9 cellular contexts compared by ENCODE assay signal in the genomic region with DNA sequence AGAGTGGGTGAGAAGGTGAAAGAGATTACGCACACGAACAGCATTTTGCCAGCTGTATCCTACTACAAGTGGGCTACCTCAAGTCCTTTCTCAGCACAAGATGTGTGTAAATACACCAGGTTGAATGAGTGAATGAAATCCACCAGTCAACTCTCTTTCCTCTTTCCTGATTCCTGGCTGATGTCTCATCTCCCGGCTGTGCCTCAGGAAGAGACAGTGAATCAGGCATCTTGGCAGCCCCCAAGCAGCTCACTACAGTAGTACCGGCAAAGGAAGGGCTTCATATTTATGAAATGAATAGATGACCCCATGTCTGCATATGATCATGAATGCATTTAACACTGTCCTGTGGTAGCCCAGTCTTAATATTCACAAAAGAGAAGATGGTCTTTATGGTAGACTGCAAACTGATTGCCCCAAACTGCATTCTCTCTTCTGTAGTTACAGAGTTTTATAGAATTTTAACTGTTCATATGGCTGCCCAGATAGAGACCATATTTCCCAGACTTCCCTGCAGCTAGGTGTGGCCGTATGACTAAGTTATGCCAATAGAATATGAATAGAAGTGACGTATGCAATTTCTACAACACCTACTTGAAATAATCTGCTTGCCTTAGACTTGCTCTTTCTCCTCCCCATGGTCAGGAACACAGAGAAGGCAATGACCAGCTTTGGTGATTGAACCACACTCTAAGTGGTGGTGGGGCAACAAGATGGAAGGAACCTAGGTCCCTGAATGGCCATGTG. TPM values are rescaled to one million over a fixed set of nuclear protein-coding genes. Genes with fewer than 3 reads are reported as not detected.
DNase-seq lines count a peak whose midpoint lies in the region; ATAC-seq and FAIRE-seq lines count a peak whose summit lies in the region.
"Had no signal": no experiment of that assay in that cellular context is flagged by ENCODE, and none has a peak within 500 bp of the region (broad histone marks: within the 10 kb centered on the region; RNA-seq: fewer than 3 reads in every experiment).

No MANE protein-coding gene starts in this region.

- H4K20me1 ChIP-seq in GM23248 (ENCODE audit: insufficient read depth), result no peaks in the 10 kb centered on the region

- H3K36me3 ChIP-seq in GM23248 (ENCODE audit: low read depth) (peaks cover 1% of the 10 kb centered on the region; the same call in 1 of the 2 replicates), esophagus (ENCODE audit: control insufficient read depth in 2 of 2, insufficient read depth in 2 of 2, low read length in 1 of 2) (peaks cover 2 to 5% of the 10 kb centered on the region in 2 donors)
- H3K36me3 ChIP-seq: cardiac muscle cell had no signal

- in situ Hi-C loops in GM23248 (cut with MboI), result loop anchor here (10.0 kb wide), 1 partner anchor 105 kb away; no protein-coding TSS in a partner anchor

- peak; percentile 84 for FAIRE-seq in RCC 7860 (lab: Jason Lieb, UNC)

- H3F3A ChIP-seq in GM23248 (ENCODE audit: insufficient read depth), result peaks cover 31% of the 10 kb centered on the region

- no peaks in the 10 kb centered on the region for H3K9me3 ChIP-seq in GM23248 (ENCODE audit: low read depth)
- no peaks in the 10 kb centered on the region for H3K9me3 ChIP-seq in esophagus (ENCODE audit: control insufficient read depth in 2 of 2, insufficient read depth in 1 of 2, low read depth in 1 of 2, low read length in 1 of 2)

- WGBS in GM23248 (ENCODE audit: low coverage in 1 of 2, low lambda C conversion rate in 2 of 2, missing lambda C conversion rate in 2 of 2), 2 experiments, result 28 to 30% methylated on average over 6 of the region's 6 CpGs
- 54 to 72% methylated on average over 6 of the region's 6 CpGs for WGBS in esophagus, 2 donors

- peaks cover 54% of the 10 kb centered on the region for H3K79me2 ChIP-seq in GM23248 (ENCODE audit: insufficient read depth)

- H3K4me3 ChIP-seq in GM23248 (peak overlapping the region; percentile 12; the same call in 1 of the 2 replicates), esophagus (ENCODE audit: low read depth in 1 of 2, low read length in 2 of 2) (no peak overlapping the region)
- H3K4me3 ChIP-seq: cardiac muscle cell had no signal

- H3K9me2 ChIP-seq in GM23248 (ENCODE audit: insufficient read depth), result no peaks in the 10 kb centered on the region

- H3K4me2 ChIP-seq in GM23248 (ENCODE audit: unreplicated experiment), result peak overlapping the region; percentile 44

- peak overlapping the region; percentile 60 for H3K9ac ChIP-seq in GM23248

- H3K4me1 ChIP-seq in GM23248 (ENCODE audit: insufficient read depth) (peaks cover 38% of the 10 kb centered on the region), esophagus (ENCODE audit: control insufficient read depth in 2 of 2, insufficient read depth in 2 of 2, low read length in 1 of 2) (peaks cover 0 to 5% of the 10 kb centered on the region in 2 donors)

- peak; percentile 97 for DNase-seq in GM23248
- DNase-seq in RCC 7860 (ENCODE audit: low spot score), result peak; percentile 84
- peak; percentile 77 for DNase-seq in renal cortical epithelial cell (ENCODE audit: low read depth)
- no peak for DNase-seq in left lobe of liver (ENCODE audit: low spot score)
- DNase-seq in DMS 273 (lab: John Stamatoyannopoulos, UW; ENCODE audit: unreplicated experiment), result no peak
- DNase-seq: RPMI8226 had no signal

- H2AFZ ChIP-seq in GM23248, result no peak overlapping the region

- peak overlapping the region; percentile 92 for H3K27ac ChIP-seq in GM23248
- H3K27ac ChIP-seq in esophagus (ENCODE audit: low read depth in 2 of 2, low read length in 1 of 2), result peak overlapping the region; percentile 29 to 79
- H3K27ac ChIP-seq: cardiac muscle cell had no signal

- no peaks in the 10 kb centered on the region for H3K27me3 ChIP-seq in GM23248 (replicated peaks; ENCODE audit: insufficient read depth)
- no peaks in the 10 kb centered on the region for H3K27me3 ChIP-seq in esophagus (ENCODE audit: control insufficient read depth in 1 of 2, insufficient read depth in 2 of 2, low read length in 2 of 2)
- H3K27me3 ChIP-seq: cardiac muscle cell had no signal

- ATAC-seq in left lobe of liver (no peak), GM21723 (IDR thresholded peaks at IDR 0.05; ENCODE audit: unreplicated experiment) (no peak)

RNA-seq across cellular contexts. Expression of a gene that starts 22.7 kb away (rescaled TPM):
- total RNA-seq in GM23248 (2014; rRNA removed; shearing (Covaris generic)), result 58.7 and 59.2 TPM in 2 replicates
- polyA plus RNA-seq in GM23248 (2016; fragmentation: Nextera tagmentation; extraction: Ambion mirVana) (184 and 194 TPM in 2 replicates), esophagus (10 to 100 TPM; 78.0 to 99.1 TPM)
- total RNA-seq in renal cortical epithelial cell (106 and 155 TPM in 2 replicates), left lobe of liver (139 TPM)

Comparison
In these comparisons a context has a peak if more than half of its experiments do, and no peak if none do; other contexts are left out.
1. DNase-seq: peak in GM23248 (single experiment), RCC 7860 (single experiment) and renal cortical epithelial cell (single experiment); none in left lobe of liver (single experiment) and DMS 273 (single experiment).